In genomic region chr17:79026345-79027273, GRCh38 we compare ENCODE assay signal across 9 cellular contexts. TPM values are rescaled to one million over a fixed set of nuclear protein-coding genes. Genes with fewer than 3 reads are reported as not detected.
DNase-seq lines count a peak whose midpoint lies in the region; ATAC-seq, FAIRE-seq and TF ChIP-seq lines count a peak whose summit lies in the region.
"Had no signal": no experiment of that assay in that cellular context is flagged by ENCODE, and none has a peak within 500 bp of the region (broad histone marks: within the 10 kb centered on the region; RNA-seq: fewer than 3 reads in every experiment).

No MANE protein-coding gene starts in this region.

- TF ChIP-seq CTCF in choroid plexus epithelial cell (conservative IDR thresholded peaks at IDR 0.05; ENCODE audit: low read depth, low read length): no peak
- TF ChIP-seq CTCF in lung (IDR thresholded peaks at IDR 0.05; ENCODE audit: control extremely low read depth, extremely low read depth): no peak

- H3K27me3 ChIP-seq in ACC112 (ENCODE audit: insufficient read depth, low read length) (no peaks in the 10 kb centered on the region), lung (ENCODE audit: control insufficient read depth, insufficient read depth) (no peaks in the 10 kb centered on the region)

- H2AFZ ChIP-seq in ACC112 (ENCODE audit: low read length, unreplicated experiment): no peak overlapping the region

- WGBS in lung, 2 donors: 60 to 70% methylated on average over 16 of the region's 16 CpGs

- ATAC-seq in lung (ENCODE audit: insufficient read depth, low FRiP score) (no peak), GM21529 (IDR thresholded peaks at IDR 0.05; ENCODE audit: unreplicated experiment) (no peak), GM19452 (IDR thresholded peaks at IDR 0.05; ENCODE audit: unreplicated experiment) (no peak)

- DNase-seq in HTR-8/SVneo (ENCODE audit: insufficient read length, low spot score) (peak; percentile 75), choroid plexus epithelial cell (ENCODE audit: low read depth) (peak; percentile 66), lung (ENCODE audit: low spot score) (no peak), cerebellum (ENCODE audit: low spot score) (no peak), ecto neural progenitor cell (ENCODE audit: low spot score) (no peak)

- H3K36me3 ChIP-seq in ACC112 (ENCODE audit: insufficient read depth, low read length): no peaks in the 10 kb centered on the region
- no peaks in the 10 kb centered on the region for H3K36me3 ChIP-seq in lung (ENCODE audit: control insufficient read depth in 2 of 2, insufficient read depth in 2 of 2, low read length in 2 of 2)

- peaks cover 4% of the 10 kb centered on the region for H3K79me2 ChIP-seq in ACC112 (ENCODE audit: control insufficient read depth, insufficient read depth, low read length, unreplicated experiment)

- H3K4me1 ChIP-seq in ACC112 (ENCODE audit: control insufficient read depth, insufficient read depth, low read length, unreplicated experiment) (peaks cover 58% of the 10 kb centered on the region), lung (ENCODE audit: control insufficient read depth in 2 of 2, insufficient read depth in 2 of 2, low read length in 2 of 2) (peaks cover 10 to 36% of the 10 kb centered on the region in 2 donors)

- H3K27ac ChIP-seq in ACC112 (ENCODE audit: low read depth, low read length): peak overlapping the region; percentile 92
- peak overlapping the region; percentile 7 to 76 for H3K27ac ChIP-seq in lung (ENCODE audit: low read depth in 1 of 2, low read length in 1 of 2)

- no peak for FAIRE-seq in HTR-8/SVneo (lab: Jason Lieb, UNC)
- FAIRE-seq: TTC549 had no signal

- peaks cover 0 to 2% of the 10 kb centered on the region in 2 donors for H3K9me3 ChIP-seq in lung (ENCODE audit: control insufficient read depth in 2 of 2, insufficient read depth in 1 of 2, low read length in 1 of 2)

- H3K4me3 ChIP-seq in ACC112 (ENCODE audit: low read depth, low read length) (peak overlapping the region; percentile 60), choroid plexus epithelial cell (ENCODE audit: low read depth, low read length) (no peak overlapping the region), lung (no peak overlapping the region)

RNA-seq across cellular contexts. Expression of gene C1QTNF1, which starts 2.6 kb away (rescaled TPM):
- total RNA-seq in lung: 10 to 100 TPM in 1 of 2 donors, 1 to 10 TPM in 1; 7.4 to 35.7 TPM
- 10 to 100 TPM; 24.3 to 84.5 TPM for polyA plus RNA-seq in lung
- 0.73 TPM for total RNA-seq in cerebellum

RNA-seq across cellular contexts. Expression of gene CANT1, which starts 17.0 kb away (rescaled TPM):
- total RNA-seq in lung (10 to 100 TPM; 31.4 to 75.8 TPM), cerebellum (17.7 TPM)
- 10 to 100 TPM in 1 of 2 donors, 1 to 10 TPM in 1; 8.5 to 66.0 TPM for polyA plus RNA-seq in lung

RNA-seq across cellular contexts. Expression of gene LGALS3BP, which starts 46.9 kb away (rescaled TPM):
- total RNA-seq in lung (100 to 1,000 TPM; 183 to 479 TPM), cerebellum (44.1 TPM)
- 100 to 1,000 TPM; 229 to 261 TPM for polyA plus RNA-seq in lung

RNA-seq across cellular contexts. Expression of gene ENGASE, which starts 48.0 kb away (rescaled TPM):
- 10 to 100 TPM; 36.7 to 45.7 TPM for total RNA-seq in lung
- 10 to 100 TPM; 19.0 to 28.4 TPM for polyA plus RNA-seq in lung
- total RNA-seq in cerebellum: 12.5 TPM

Comparison
In these comparisons a context has a peak if more than half of its experiments do, and no peak if none do; other contexts are left out.
1. DNase-seq: peak in HTR-8/SVneo (single experiment) and choroid plexus epithelial cell (single experiment); none in lung (single experiment), cerebellum (single experiment) and ecto neural progenitor cell (single experiment).